ENCODE assay signal across 23 cellular contexts in the genomic region with DNA sequence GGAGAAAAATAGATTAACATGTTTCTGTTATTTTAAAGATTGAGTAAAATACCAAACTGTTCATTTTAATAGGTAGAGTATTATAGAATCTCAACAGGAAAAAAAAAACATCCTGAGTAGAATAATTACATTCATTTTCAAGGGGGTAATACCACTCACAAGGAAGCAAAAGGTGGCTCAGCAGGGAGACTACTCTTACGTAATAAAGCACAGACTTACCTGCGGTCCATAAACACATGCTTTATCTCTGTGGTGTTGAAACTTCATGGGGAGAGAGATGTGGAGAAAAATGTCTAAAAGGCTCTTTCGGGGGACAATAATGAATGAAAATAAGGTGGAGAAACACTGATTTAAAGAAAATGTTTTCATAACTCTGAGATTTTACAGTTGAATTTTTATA.
"Had no signal": no experiment of that assay in that cellular context is flagged by ENCODE, and none has a peak within 500 bp of the region (broad histone marks: within the 10 kb centered on the region; RNA-seq: fewer than 3 reads in every experiment).

No MANE protein-coding gene starts in this region.

- H3K4me1 ChIP-seq: SJSA1 had no signal

- FAIRE-seq: HTR-8/SVneo, RCC 7860 had no signal

- DNase-seq: Karpas-422, KG1, MM.1S, NCI-H1092 treated with DMSO at 0.1 percent for 48 hours, NCI-H1436, NCI-H187, NCI-H2029, NCI-H2081 treated with DMSO at 0.1 percent for 48 hours, NCI-H2171, NCI-H226, NCI-H446, NCI-H510A, NCI-H524 treated with DMSO at 0.1 percent for 48 hours, NCI-H69, NCI-H774, Right ventricle myocardium superior, RPMI8226, SIG-M5 had no signal

- H3K27me3 ChIP-seq: SJSA1 had no signal

- H3K4me3 ChIP-seq: SJSA1, SK-N-MC had no signal

- H3K9me3 ChIP-seq: SJSA1 had no signal

- H3K27ac ChIP-seq: HL-60, SJSA1, SK-N-MC had no signal
